ENCODE assay signal across 8 cellular contexts in the genomic region with DNA sequence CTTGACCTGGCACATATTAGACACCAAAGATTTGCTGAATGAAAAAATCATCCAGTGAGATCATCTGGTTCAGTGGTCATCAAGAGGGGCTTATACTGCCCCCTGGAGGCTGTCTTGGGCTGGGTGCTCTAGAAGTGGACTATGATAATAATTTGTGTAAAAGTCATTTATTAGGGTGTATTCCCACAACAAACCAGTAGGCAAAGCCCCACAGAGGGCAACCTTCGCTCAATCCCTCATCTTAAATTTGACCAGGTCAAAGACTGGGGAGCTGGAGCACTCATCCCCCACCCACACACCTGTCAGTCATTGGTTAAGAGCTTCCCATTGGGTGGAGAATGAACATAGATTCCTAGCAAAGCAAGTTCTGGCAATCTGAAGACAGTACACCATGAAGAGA. TPM values are rescaled to one million over a fixed set of nuclear protein-coding genes. Genes with fewer than 3 reads are reported as not detected.
DNase-seq lines count a peak whose midpoint lies in the region; ATAC-seq and TF ChIP-seq lines count a peak whose summit lies in the region.

No MANE protein-coding gene starts in this region.

- no peak overlapping the region for H3K4me3 ChIP-seq in astrocyte of the cerebellum (ENCODE audit: low read depth, low read length)

- peak; percentile 69 for TF ChIP-seq RAD21 in Ishikawa (IDR thresholded peaks at IDR 0.05; ENCODE audit: low read depth)

- no peak for ATAC-seq in HG02885 (IDR thresholded peaks at IDR 0.05; ENCODE audit: poor library complexity, unreplicated experiment)

- in situ Hi-C loops in astrocyte of the cerebellum (cut with HindIII; ENCODE audit: low sequenced_read_pairs), result no loop called here

- TF ChIP-seq EP300 in Ishikawa (IDR thresholded peaks at IDR 0.05; ENCODE audit: borderline replicate concordance), result no peak

- TF ChIP-seq CTCF in astrocyte of the cerebellum (IDR thresholded peaks at IDR 0.05; ENCODE audit: low read depth, low read length, missing control alignments), result peak; percentile 67

- peak; percentile 74 for DNase-seq in NCI-H82 (lab: John Stamatoyannopoulos, UW)
- no peak for DNase-seq in NCI-H82 treated with DMSO at 0.1 percent for 48 hours (lab: John Stamatoyannopoulos, UW; ENCODE audit: unreplicated experiment)
- DNase-seq in astrocyte of the cerebellum (ENCODE audit: low read depth), result no peak
- DNase-seq in myocyte (ENCODE audit: low read depth), result peak; percentile 38
- DNase-seq in retina, result no peak
- no peak for DNase-seq in activated effector memory CD4-positive, alpha-beta T cell treated with Interleukin-2 at 50 U/mL for 16 hours

TF ChIP-seq in Ishikawa, 13 proteins besides CTCF, POLR2A, EP300 and RAD21:
- TF ChIP-seq NFIC (IDR thresholded peaks at IDR 0.05) (no peak), CREB1 (IDR thresholded peaks at IDR 0.05; ENCODE audit: low read depth) (no peak), CEBPB (IDR thresholded peaks at IDR 0.05) (no peak), TEAD4 (IDR thresholded peaks at IDR 0.05) (no peak)
- TF ChIP-seq, protein P1, sequence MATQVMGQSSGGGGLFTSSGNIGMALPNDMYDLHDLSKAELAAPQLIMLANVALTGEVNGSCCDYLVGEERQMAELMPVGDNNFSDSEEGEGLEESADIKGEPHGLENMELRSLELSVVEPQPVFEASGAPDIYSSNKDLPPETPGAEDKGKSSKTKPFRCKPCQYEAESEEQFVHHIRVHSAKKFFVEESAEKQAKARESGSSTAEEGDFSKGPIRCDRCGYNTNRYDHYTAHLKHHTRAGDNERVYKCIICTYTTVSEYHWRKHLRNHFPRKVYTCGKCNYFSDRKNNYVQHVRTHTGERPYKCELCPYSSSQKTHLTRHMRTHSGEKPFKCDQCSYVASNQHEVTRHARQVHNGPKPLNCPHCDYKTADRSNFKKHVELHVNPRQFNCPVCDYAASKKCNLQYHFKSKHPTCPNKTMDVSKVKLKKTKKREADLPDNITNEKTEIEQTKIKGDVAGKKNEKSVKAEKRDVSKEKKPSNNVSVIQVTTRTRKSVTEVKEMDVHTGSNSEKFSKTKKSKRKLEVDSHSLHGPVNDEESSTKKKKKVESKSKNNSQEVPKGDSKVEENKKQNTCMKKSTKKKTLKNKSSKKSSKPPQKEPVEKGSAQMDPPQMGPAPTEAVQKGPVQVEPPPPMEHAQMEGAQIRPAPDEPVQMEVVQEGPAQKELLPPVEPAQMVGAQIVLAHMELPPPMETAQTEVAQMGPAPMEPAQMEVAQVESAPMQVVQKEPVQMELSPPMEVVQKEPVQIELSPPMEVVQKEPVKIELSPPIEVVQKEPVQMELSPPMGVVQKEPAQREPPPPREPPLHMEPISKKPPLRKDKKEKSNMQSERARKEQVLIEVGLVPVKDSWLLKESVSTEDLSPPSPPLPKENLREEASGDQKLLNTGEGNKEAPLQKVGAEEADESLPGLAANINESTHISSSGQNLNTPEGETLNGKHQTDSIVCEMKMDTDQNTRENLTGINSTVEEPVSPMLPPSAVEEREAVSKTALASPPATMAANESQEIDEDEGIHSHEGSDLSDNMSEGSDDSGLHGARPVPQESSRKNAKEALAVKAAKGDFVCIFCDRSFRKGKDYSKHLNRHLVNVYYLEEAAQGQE (IDR thresholded peaks at IDR 0.05; ENCODE audit: low read depth), result no peak
TF ChIP-seq in Ishikawa: peak in this region for 0.

RNA-seq across cellular contexts. Expression of gene FICD, which starts 20.0 kb away (rescaled TPM):
- 3.9 and 4.7 TPM in 2 replicates for total RNA-seq in myocyte
- polyA plus RNA-seq in myocyte (2012), result 10.4 TPM

Comparison
In these comparisons a context has a peak if more than half of its experiments do, and no peak if none do; other contexts are left out.
1. DNase-seq: peak in NCI-H82 (single experiment) and myocyte (single experiment); none in NCI-H82 treated with DMSO at 0.1 percent for 48 hours (single experiment), astrocyte of the cerebellum (single experiment), retina (single experiment) and activated effector memory CD4-positive, alpha-beta T cell treated with Interleukin-2 at 50 U/mL for 16 hours (single experiment).